3 cellular contexts compared by ENCODE assay signal in the genomic region with DNA sequence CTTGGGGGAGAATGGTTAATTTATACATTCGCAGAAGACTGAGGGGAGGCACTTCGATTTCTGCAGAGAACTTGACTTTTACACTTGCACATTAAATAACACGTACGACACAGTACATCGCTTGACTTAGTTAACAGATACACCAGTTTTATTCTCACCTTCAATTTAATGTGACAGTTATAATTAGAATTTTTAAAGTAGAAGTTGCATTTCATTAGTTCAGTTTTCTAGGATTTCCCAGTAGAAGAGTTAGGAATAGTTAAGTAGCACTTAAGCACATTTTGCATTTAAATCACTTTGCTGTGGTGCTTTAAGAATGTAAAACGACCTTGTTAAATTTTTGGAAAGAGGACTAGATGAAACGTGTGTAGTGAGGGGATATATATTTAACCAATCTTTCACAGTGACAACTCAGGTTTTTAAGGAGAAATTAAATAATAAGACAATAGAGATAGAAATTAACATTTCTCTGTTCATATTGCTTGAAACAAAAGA.
TF ChIP-seq lines count a peak whose summit lies in the region.

No MANE protein-coding gene starts in this region.

TF ChIP-seq in SK-N-SH, 30 proteins besides CTCF, POLR2A, EP300 and RAD21:
- no peak for TF ChIP-seq GABPA (IDR thresholded peaks at IDR 0.05; ENCODE audit: low read depth)
- TF ChIP-seq NFIC (IDR thresholded peaks at IDR 0.05; ENCODE audit: borderline replicate concordance): no peak
- no peak for TF ChIP-seq FOXJ3 (CRISPR knock-in tag; IDR thresholded peaks at IDR 0.05)
- TF ChIP-seq SIN3A (IDR thresholded peaks at IDR 0.05; ENCODE audit: borderline replicate concordance, low read depth, low read length): no peak
- no peak for TF ChIP-seq TCF12 (IDR thresholded peaks at IDR 0.05)
- TF ChIP-seq, protein P1, sequence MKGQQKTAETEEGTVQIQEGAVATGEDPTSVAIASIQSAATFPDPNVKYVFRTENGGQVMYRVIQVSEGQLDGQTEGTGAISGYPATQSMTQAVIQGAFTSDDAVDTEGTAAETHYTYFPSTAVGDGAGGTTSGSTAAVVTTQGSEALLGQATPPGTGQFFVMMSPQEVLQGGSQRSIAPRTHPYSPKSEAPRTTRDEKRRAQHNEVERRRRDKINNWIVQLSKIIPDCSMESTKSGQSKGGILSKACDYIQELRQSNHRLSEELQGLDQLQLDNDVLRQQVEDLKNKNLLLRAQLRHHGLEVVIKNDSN (IDR thresholded peaks at IDR 0.05; ENCODE audit: borderline replicate concordance, low read depth): no peak
- TF ChIP-seq, protein P2, sequence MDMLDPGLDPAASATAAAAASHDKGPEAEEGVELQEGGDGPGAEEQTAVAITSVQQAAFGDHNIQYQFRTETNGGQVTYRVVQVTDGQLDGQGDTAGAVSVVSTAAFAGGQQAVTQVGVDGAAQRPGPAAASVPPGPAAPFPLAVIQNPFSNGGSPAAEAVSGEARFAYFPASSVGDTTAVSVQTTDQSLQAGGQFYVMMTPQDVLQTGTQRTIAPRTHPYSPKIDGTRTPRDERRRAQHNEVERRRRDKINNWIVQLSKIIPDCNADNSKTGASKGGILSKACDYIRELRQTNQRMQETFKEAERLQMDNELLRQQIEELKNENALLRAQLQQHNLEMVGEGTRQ (IDR thresholded peaks at IDR 0.05; ENCODE audit: borderline replicate concordance, low read depth, low read length): no peak
- TF ChIP-seq JUND (IDR thresholded peaks at IDR 0.05): no peak
- TF ChIP-seq RCOR1 (IDR thresholded peaks at IDR 0.05; ENCODE audit: low read length): no peak
- TF ChIP-seq FOXM1 (IDR thresholded peaks at IDR 0.05; ENCODE audit: low read depth): no peak
- TF ChIP-seq, protein P3, sequence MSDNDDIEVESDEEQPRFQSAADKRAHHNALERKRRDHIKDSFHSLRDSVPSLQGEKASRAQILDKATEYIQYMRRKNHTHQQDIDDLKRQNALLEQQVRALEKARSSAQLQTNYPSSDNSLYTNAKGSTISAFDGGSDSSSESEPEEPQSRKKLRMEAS (IDR thresholded peaks at IDR 0.05; ENCODE audit: low read depth): no peak
- no peak for TF ChIP-seq ELF1 (IDR thresholded peaks at IDR 0.05)
- TF ChIP-seq MEF2A (IDR thresholded peaks at IDR 0.05; ENCODE audit: borderline replicate concordance, low read depth): no peak
- no peak for TF ChIP-seq TEAD4 (IDR thresholded peaks at IDR 0.05; ENCODE audit: borderline replicate concordance, insufficient read depth)
- no peak for TF ChIP-seq GATA2 (CRISPR knock-in tag; IDR thresholded peaks at IDR 0.05)

TF ChIP-seq in SK-N-SH treated with all-trans-retinoic acid at 6 μM for 48 hours, 23 proteins besides CTCF, POLR2A, EP300 and RAD21:
- TF ChIP-seq BACH2 (CRISPR knock-in tag; IDR thresholded peaks at IDR 0.05; ENCODE audit: borderline replicate concordance) (no peak), ZFP30 (CRISPR knock-in tag; IDR thresholded peaks at IDR 0.05) (no peak), OSR1 (CRISPR knock-in tag; IDR thresholded peaks at IDR 0.05) (no peak), ZNF565 (CRISPR knock-in tag; conservative IDR thresholded peaks at IDR 0.05; ENCODE audit: low read depth) (no peak), RARB (CRISPR knock-in tag; IDR thresholded peaks at IDR 0.05) (no peak), TOX (CRISPR knock-in tag; IDR thresholded peaks at IDR 0.05; ENCODE audit: borderline replicate concordance) (no peak), ZNF70 (CRISPR knock-in tag; IDR thresholded peaks at IDR 0.05) (no peak), ZNF8 (CRISPR knock-in tag; IDR thresholded peaks at IDR 0.05) (no peak), ISL1 (CRISPR knock-in tag; IDR thresholded peaks at IDR 0.05) (no peak), CSDC2 (CRISPR knock-in tag; IDR thresholded peaks at IDR 0.05) (no peak), ZFP3 (CRISPR knock-in tag; IDR thresholded peaks at IDR 0.05) (no peak), PPARA (CRISPR knock-in tag; IDR thresholded peaks at IDR 0.05; ENCODE audit: borderline replicate concordance) (no peak)
- TF ChIP-seq, protein P4, sequence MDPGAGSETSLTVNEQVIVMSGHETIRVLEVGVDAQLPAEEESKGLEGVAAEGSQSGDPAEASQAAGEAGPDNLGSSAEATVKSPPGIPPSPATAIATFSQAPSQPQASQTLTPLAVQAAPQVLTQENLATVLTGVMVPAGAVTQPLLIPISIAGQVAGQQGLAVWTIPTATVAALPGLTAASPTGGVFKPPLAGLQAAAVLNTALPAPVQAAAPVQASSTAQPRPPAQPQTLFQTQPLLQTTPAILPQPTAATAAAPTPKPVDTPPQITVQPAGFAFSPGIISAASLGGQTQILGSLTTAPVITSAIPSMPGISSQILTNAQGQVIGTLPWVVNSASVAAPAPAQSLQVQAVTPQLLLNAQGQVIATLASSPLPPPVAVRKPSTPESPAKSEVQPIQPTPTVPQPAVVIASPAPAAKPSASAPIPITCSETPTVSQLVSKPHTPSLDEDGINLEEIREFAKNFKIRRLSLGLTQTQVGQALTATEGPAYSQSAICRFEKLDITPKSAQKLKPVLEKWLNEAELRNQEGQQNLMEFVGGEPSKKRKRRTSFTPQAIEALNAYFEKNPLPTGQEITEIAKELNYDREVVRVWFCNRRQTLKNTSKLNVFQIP (CRISPR knock-in tag; IDR thresholded peaks at IDR 0.05; ENCODE audit: borderline replicate concordance, low read depth): no peak
- TF ChIP-seq, protein P5, sequence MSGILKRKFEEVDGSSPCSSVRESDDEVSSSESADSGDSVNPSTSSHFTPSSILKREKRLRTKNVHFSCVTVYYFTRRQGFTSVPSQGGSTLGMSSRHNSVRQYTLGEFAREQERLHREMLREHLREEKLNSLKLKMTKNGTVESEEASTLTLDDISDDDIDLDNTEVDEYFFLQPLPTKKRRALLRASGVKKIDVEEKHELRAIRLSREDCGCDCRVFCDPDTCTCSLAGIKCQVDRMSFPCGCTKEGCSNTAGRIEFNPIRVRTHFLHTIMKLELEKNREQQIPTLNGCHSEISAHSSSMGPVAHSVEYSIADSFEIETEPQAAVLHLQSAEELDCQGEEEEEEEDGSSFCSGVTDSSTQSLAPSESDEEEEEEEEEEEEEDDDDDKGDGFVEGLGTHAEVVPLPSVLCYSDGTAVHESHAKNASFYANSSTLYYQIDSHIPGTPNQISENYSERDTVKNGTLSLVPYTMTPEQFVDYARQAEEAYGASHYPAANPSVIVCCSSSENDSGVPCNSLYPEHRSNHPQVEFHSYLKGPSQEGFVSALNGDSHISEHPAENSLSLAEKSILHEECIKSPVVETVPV (CRISPR knock-in tag; IDR thresholded peaks at IDR 0.05): no peak
- TF ChIP-seq, protein P6, sequence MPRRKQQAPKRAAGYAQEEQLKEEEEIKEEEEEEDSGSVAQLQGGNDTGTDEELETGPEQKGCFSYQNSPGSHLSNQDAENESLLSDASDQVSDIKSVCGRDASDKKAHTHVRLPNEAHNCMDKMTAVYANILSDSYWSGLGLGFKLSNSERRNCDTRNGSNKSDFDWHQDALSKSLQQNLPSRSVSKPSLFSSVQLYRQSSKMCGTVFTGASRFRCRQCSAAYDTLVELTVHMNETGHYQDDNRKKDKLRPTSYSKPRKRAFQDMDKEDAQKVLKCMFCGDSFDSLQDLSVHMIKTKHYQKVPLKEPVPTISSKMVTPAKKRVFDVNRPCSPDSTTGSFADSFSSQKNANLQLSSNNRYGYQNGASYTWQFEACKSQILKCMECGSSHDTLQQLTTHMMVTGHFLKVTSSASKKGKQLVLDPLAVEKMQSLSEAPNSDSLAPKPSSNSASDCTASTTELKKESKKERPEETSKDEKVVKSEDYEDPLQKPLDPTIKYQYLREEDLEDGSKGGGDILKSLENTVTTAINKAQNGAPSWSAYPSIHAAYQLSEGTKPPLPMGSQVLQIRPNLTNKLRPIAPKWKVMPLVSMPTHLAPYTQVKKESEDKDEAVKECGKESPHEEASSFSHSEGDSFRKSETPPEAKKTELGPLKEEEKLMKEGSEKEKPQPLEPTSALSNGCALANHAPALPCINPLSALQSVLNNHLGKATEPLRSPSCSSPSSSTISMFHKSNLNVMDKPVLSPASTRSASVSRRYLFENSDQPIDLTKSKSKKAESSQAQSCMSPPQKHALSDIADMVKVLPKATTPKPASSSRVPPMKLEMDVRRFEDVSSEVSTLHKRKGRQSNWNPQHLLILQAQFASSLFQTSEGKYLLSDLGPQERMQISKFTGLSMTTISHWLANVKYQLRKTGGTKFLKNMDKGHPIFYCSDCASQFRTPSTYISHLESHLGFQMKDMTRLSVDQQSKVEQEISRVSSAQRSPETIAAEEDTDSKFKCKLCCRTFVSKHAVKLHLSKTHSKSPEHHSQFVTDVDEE (CRISPR knock-in tag; IDR thresholded peaks at IDR 0.05): no peak

TF ChIP-seq in H1, 55 proteins besides CTCF, POLR2A, EP300 and RAD21 (continues in another document):
- TF ChIP-seq YY1 (IDR thresholded peaks at IDR 0.05; ENCODE audit: low read depth, low read length) (no peak), SP2 (IDR thresholded peaks at IDR 0.05; ENCODE audit: low read length) (no peak), BACH1 (IDR thresholded peaks at IDR 0.05; ENCODE audit: low read length) (no peak), SAP30 (IDR thresholded peaks at IDR 0.05; ENCODE audit: insufficient read depth, insufficient replicate concordance, low read length) (no peak), EZH2 (IDR thresholded peaks at IDR 0.05; ENCODE audit: low read depth, low read length, severe bottlenecking) (no peak), SP4 (IDR thresholded peaks at IDR 0.05; ENCODE audit: low read length) (no peak), HDAC6 (IDR thresholded peaks at IDR 0.05; ENCODE audit: low read depth, low read length) (no peak), SP1 (IDR thresholded peaks at IDR 0.05; ENCODE audit: low read depth, low read length) (0 out of 2 replicates have a peak, but pooled peaks have one; percentile 48), GABPA (IDR thresholded peaks at IDR 0.05; ENCODE audit: borderline replicate concordance, insufficient read depth, low read length) (no peak), TEAD4 (IDR thresholded peaks at IDR 0.05; ENCODE audit: low read depth, low read length) (no peak), CHD2 (IDR thresholded peaks at IDR 0.05; ENCODE audit: low read length) (no peak), POU5F1 (IDR thresholded peaks at IDR 0.05; ENCODE audit: low read depth, low read length) (no peak), CBX8 (IDR thresholded peaks at IDR 0.05; ENCODE audit: borderline replicate concordance, low read depth, low read length) (no peak), SIRT6 (IDR thresholded peaks at IDR 0.05; ENCODE audit: low read length) (no peak), TAF7 (optimal IDR thresholded peaks at IDR 0.05; ENCODE audit: borderline replicate concordance, low read depth, low read length) (no peak)
- TF ChIP-seq, protein P7, sequence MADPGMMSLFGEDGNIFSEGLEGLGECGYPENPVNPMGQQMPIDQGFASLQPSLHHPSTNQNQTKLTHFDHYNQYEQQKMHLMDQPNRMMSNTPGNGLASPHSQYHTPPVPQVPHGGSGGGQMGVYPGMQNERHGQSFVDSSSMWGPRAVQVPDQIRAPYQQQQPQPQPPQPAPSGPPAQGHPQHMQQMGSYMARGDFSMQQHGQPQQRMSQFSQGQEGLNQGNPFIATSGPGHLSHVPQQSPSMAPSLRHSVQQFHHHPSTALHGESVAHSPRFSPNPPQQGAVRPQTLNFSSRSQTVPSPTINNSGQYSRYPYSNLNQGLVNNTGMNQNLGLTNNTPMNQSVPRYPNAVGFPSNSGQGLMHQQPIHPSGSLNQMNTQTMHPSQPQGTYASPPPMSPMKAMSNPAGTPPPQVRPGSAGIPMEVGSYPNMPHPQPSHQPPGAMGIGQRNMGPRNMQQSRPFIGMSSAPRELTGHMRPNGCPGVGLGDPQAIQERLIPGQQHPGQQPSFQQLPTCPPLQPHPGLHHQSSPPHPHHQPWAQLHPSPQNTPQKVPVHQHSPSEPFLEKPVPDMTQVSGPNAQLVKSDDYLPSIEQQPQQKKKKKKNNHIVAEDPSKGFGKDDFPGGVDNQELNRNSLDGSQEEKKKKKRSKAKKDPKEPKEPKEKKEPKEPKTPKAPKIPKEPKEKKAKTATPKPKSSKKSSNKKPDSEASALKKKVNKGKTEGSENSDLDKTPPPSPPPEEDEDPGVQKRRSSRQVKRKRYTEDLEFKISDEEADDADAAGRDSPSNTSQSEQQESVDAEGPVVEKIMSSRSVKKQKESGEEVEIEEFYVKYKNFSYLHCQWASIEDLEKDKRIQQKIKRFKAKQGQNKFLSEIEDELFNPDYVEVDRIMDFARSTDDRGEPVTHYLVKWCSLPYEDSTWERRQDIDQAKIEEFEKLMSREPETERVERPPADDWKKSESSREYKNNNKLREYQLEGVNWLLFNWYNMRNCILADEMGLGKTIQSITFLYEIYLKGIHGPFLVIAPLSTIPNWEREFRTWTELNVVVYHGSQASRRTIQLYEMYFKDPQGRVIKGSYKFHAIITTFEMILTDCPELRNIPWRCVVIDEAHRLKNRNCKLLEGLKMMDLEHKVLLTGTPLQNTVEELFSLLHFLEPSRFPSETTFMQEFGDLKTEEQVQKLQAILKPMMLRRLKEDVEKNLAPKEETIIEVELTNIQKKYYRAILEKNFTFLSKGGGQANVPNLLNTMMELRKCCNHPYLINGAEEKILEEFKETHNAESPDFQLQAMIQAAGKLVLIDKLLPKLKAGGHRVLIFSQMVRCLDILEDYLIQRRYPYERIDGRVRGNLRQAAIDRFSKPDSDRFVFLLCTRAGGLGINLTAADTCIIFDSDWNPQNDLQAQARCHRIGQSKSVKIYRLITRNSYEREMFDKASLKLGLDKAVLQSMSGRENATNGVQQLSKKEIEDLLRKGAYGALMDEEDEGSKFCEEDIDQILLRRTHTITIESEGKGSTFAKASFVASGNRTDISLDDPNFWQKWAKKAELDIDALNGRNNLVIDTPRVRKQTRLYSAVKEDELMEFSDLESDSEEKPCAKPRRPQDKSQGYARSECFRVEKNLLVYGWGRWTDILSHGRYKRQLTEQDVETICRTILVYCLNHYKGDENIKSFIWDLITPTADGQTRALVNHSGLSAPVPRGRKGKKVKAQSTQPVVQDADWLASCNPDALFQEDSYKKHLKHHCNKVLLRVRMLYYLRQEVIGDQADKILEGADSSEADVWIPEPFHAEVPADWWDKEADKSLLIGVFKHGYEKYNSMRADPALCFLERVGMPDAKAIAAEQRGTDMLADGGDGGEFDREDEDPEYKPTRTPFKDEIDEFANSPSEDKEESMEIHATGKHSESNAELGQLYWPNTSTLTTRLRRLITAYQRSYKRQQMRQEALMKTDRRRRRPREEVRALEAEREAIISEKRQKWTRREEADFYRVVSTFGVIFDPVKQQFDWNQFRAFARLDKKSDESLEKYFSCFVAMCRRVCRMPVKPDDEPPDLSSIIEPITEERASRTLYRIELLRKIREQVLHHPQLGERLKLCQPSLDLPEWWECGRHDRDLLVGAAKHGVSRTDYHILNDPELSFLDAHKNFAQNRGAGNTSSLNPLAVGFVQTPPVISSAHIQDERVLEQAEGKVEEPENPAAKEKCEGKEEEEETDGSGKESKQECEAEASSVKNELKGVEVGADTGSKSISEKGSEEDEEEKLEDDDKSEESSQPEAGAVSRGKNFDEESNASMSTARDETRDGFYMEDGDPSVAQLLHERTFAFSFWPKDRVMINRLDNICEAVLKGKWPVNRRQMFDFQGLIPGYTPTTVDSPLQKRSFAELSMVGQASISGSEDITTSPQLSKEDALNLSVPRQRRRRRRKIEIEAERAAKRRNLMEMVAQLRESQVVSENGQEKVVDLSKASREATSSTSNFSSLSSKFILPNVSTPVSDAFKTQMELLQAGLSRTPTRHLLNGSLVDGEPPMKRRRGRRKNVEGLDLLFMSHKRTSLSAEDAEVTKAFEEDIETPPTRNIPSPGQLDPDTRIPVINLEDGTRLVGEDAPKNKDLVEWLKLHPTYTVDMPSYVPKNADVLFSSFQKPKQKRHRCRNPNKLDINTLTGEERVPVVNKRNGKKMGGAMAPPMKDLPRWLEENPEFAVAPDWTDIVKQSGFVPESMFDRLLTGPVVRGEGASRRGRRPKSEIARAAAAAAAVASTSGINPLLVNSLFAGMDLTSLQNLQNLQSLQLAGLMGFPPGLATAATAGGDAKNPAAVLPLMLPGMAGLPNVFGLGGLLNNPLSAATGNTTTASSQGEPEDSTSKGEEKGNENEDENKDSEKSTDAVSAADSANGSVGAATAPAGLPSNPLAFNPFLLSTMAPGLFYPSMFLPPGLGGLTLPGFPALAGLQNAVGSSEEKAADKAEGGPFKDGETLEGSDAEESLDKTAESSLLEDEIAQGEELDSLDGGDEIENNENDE (IDR thresholded peaks at IDR 0.05; ENCODE audit: insufficient replicate concordance, low read length): peak; percentile 96
- TF ChIP-seq, protein P8, sequence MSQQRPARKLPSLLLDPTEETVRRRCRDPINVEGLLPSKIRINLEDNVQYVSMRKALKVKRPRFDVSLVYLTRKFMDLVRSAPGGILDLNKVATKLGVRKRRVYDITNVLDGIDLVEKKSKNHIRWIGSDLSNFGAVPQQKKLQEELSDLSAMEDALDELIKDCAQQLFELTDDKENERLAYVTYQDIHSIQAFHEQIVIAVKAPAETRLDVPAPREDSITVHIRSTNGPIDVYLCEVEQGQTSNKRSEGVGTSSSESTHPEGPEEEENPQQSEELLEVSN (IDR thresholded peaks at IDR 0.05): no peak
